ENCODE assay signal across 20 cellular contexts in genomic region chr3:184236033-184236410, GRCh38. TPM values are rescaled to one million over a fixed set of nuclear protein-coding genes. Genes with fewer than 3 reads are reported as not detected.
"Had no signal": no experiment of that assay in that cellular context is flagged by ENCODE, and none has a peak within 500 bp of the region (broad histone marks: within the 10 kb centered on the region; RNA-seq: fewer than 3 reads in every experiment).

No MANE protein-coding gene starts in this region.

- H3K9me3 Mint-ChIP-seq: naive B cell, nephron progenitor cell, type B pancreatic cell had no signal

- H3K9me3 ChIP-seq: colonic mucosa, heart left ventricle, left ventricle myocardium inferior, psoas muscle, sigmoid colon had no signal

- ATAC-seq: heart left ventricle, psoas muscle had no signal

- H3K4me3 Mint-ChIP-seq: naive B cell, nephron progenitor cell, type B pancreatic cell had no signal

- H3K36me3 Mint-ChIP-seq: type B pancreatic cell had no signal

- H3K27ac ChIP-seq: colonic mucosa, heart left ventricle, left ventricle myocardium inferior, psoas muscle, sigmoid colon, skin epidermis had no signal

- H3K36me3 ChIP-seq: colonic mucosa, heart left ventricle, left ventricle myocardium inferior, sigmoid colon had no signal

- H3K4me1 ChIP-seq: colonic mucosa, psoas muscle had no signal

- H3K4me3 ChIP-seq: colonic mucosa, heart left ventricle, left ventricle myocardium inferior, lung, psoas muscle, sigmoid colon, skin epidermis had no signal

- DNase-seq: colonic mucosa; dermis blood vessel endothelial cell; foreskin melanocyte; heart left ventricle; hypothalamus; left ventricle myocardium inferior; mesenchymal stem cell; naive B cell; nephron progenitor cell; psoas muscle; retina; sigmoid colon; stimulated activated naive CD4-positive, alpha-beta T cell treated with Interleukin-2 at 50 U/mL for 16 hours had no signal

- H3K27ac Mint-ChIP-seq: naive B cell, nephron progenitor cell, type B pancreatic cell had no signal

RNA-seq across cellular contexts. Expression of gene VWA5B2, which starts 6.6 kb away (rescaled TPM):
- total RNA-seq: heart left ventricle, left ventricle myocardium inferior had no signal
- polyA plus RNA-seq: keratinocyte had no signal

RNA-seq across cellular contexts. Expression of gene CAMK2N2, which starts 25.3 kb away (rescaled TPM):
- total RNA-seq: dermis blood vessel endothelial cell, psoas muscle had no signal

RNA-seq across cellular contexts. Expression of gene ECE2, which starts 39.8 kb away (rescaled TPM):
- total RNA-seq: dermis blood vessel endothelial cell, left ventricle myocardium inferior, omental fat pad, psoas muscle had no signal
- polyA plus RNA-seq: esophagus, heart left ventricle, keratinocyte, lung, psoas muscle, thymus had no signal
